Comparison of ENCODE assay signal across 28 cellular contexts in the genomic region with DNA sequence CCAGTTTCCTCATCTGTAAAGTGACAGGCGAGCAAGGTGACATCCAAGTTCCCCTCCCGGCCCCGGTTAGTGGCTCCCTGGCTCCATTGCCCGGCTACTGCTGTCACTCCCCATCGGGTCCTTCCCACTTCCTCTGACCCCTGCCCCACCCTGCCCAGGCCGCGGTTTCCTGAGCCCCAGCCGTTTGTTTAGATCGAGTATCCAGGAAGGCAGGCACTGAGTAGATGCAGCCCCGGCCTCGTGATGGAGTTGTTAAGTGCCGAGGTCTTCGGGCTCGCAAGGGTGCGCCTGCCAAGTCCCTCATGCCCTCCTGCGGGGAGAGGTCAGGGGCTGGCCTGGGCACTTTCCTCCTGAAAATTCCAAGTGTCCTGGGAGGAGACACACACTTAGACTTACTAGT. TPM values are rescaled to one million over a fixed set of nuclear protein-coding genes. Genes with fewer than 3 reads are reported as not detected.
DNase-seq lines count a peak whose midpoint lies in the region; ATAC-seq, FAIRE-seq and TF ChIP-seq lines count a peak whose summit lies in the region.
"Had no signal": no experiment of that assay in that cellular context is flagged by ENCODE, and none has a peak within 500 bp of the region (broad histone marks: within the 10 kb centered on the region; RNA-seq: fewer than 3 reads in every experiment).

No MANE protein-coding gene starts in this region.

- FAIRE-seq in endothelial cell of umbilical vein (lab: Jason Lieb, UNC), result peak; percentile 81
- FAIRE-seq: colon, G401.6 had no signal

- H3K9me3 ChIP-seq in endothelial cell of umbilical vein (replicated peaks; ENCODE audit: control insufficient read depth, insufficient read depth, low read length), result no peaks in the 10 kb centered on the region
- H3K9me3 ChIP-seq in lower lobe of right lung, result no peaks in the 10 kb centered on the region
- H3K9me3 ChIP-seq in upper lobe of right lung, result no peaks in the 10 kb centered on the region
- H3K9me3 ChIP-seq: breast epithelium, sigmoid colon, SK-N-SH, stomach, tibial nerve had no signal

- H3K79me2 ChIP-seq in endothelial cell of umbilical vein (ENCODE audit: control insufficient read depth, insufficient read depth, low read length), result no peaks in the 10 kb centered on the region

- BruUV-seq in endothelial cell of umbilical vein (replicated peaks; lab: Mats Ljungman, UMichigan), result no TSS peak

- H3K27ac ChIP-seq in endothelial cell of umbilical vein (ENCODE audit: insufficient read depth, low read depth, low read length) (peak overlapping the region; percentile 45), lower lobe of right lung (peak overlapping the region; percentile 33), upper lobe of right lung (no peak overlapping the region)
- H3K27ac ChIP-seq: breast epithelium, sigmoid colon had no signal

- intact Hi-C loops in Right ventricle myocardium inferior (cut with DNase I), result no loop called here
- intact Hi-C loops in Right ventricle myocardium superior (cut with DNase I), result no loop called here
- intact Hi-C loops in endothelial cell of umbilical vein (cut with micrococcal nuclease), result loop anchor here (2.0 kb wide), 2 partner anchors 18 to 56 kb away; a partner anchor contains a TSS
- intact Hi-C loops in lower lobe of right lung (cut with DNase I), result no loop called here
- intact Hi-C loops in upper lobe of right lung (cut with DNase I), result no loop called here

- H2AFZ ChIP-seq in endothelial cell of umbilical vein (ENCODE audit: low read depth, low read length), result peak overlapping the region; percentile 34

- H3K27me3 ChIP-seq in endothelial cell of umbilical vein (ENCODE audit: control insufficient read depth in 2 of 2, insufficient read depth in 2 of 2, low read length in 2 of 2), result no peaks in the 10 kb centered on the region
- H3K27me3 ChIP-seq in lower lobe of right lung (ENCODE audit: low read depth), result no peaks in the 10 kb centered on the region
- H3K27me3 ChIP-seq in upper lobe of right lung, result no peaks in the 10 kb centered on the region
- H3K27me3 ChIP-seq: breast epithelium, sigmoid colon, stomach, tibial nerve had no signal

- peaks cover 20% of the 10 kb centered on the region for H3K4me1 ChIP-seq in endothelial cell of umbilical vein (ENCODE audit: control insufficient read depth, extremely low read depth, insufficient read depth, low read length)
- peaks cover 31% of the 10 kb centered on the region for H3K4me1 ChIP-seq in lower lobe of right lung
- H3K4me1 ChIP-seq in upper lobe of right lung, result peaks cover 15% of the 10 kb centered on the region
- H3K4me1 ChIP-seq: breast epithelium, sigmoid colon, stomach, tibial nerve had no signal

- H3K4me3 ChIP-seq in endothelial cell of umbilical vein (replicated peaks in 1 of 3; ENCODE audit: insufficient read depth in 1 of 3, low read depth in 1 of 3, low read length in 3 of 3) (no peak overlapping the region), lower lobe of right lung (no peak overlapping the region), upper lobe of right lung (no peak overlapping the region)
- H3K4me3 ChIP-seq: breast epithelium, sigmoid colon, stomach, tibial nerve had no signal

- H3K36me3 ChIP-seq in endothelial cell of umbilical vein (ENCODE audit: control insufficient read depth in 2 of 2, extremely low read depth in 1 of 2, insufficient read depth in 2 of 2, low read length in 2 of 2) (peaks cover 0 to 18% of the 10 kb centered on the region in 2 experiments), lower lobe of right lung (peaks cover 27% of the 10 kb centered on the region), upper lobe of right lung (no peaks in the 10 kb centered on the region)
- H3K36me3 ChIP-seq: breast epithelium, sigmoid colon had no signal

- TF ChIP-seq CTCF in endothelial cell of umbilical vein (IDR thresholded peaks at IDR 0.05; ENCODE audit: extremely low read depth in 1 of 2, insufficient read depth in 1 of 2, low read depth in 1 of 2, low read length in 2 of 2) (no peak), lower lobe of right lung (IDR thresholded peaks at IDR 0.05) (no peak), upper lobe of right lung (IDR thresholded peaks at IDR 0.05) (no peak), GM10266 (IDR thresholded peaks at IDR 0.05; ENCODE audit: control insufficient read depth, insufficient read depth, low read depth, missing control alignments) (no peak)

- H3K4me2 ChIP-seq in endothelial cell of umbilical vein (ENCODE audit: insufficient read depth, low read length), result no peak overlapping the region
- H3K4me2 ChIP-seq: SK-N-SH had no signal

- ATAC-seq in Right ventricle myocardium inferior (no peak), Right ventricle myocardium superior (ENCODE audit: poor library complexity) (no peak), lower lobe of right lung (no peak), upper lobe of right lung (peak; percentile 46), GM19023 (IDR thresholded peaks at IDR 0.05; ENCODE audit: unreplicated experiment) (no peak)
- ATAC-seq: CD8-positive, alpha-beta T cell; natural killer cell treated with Interleukin-12 subunit alpha and Interleukin-12 subunit beta and Interleukin-15 and Interleukin-18, amount 100 ng/mL, for 72 hours; T-helper 17 cell had no signal

- no peak overlapping the region for H3K9ac ChIP-seq in endothelial cell of umbilical vein (replicated peaks; ENCODE audit: extremely low read depth, insufficient read depth, low read length)
- H3K9ac ChIP-seq: SK-N-SH had no signal

- no peaks in the 10 kb centered on the region for H4K20me1 ChIP-seq in endothelial cell of umbilical vein (replicated peaks; ENCODE audit: control insufficient read depth, extremely low read depth, insufficient read depth, low read length)

- dilution Hi-C loops in endothelial cell of umbilical vein (cut with MboI; ENCODE audit: extremely low pct_ligation_motif_present, low sequenced_read_pairs), result no loop called here

- TF ChIP-seq POLR2A in endothelial cell of umbilical vein (IDR thresholded peaks at IDR 0.05; ENCODE audit: low read depth, low read length), result no peak

- H3K9me1 ChIP-seq in endothelial cell of umbilical vein (replicated peaks; ENCODE audit: control insufficient read depth, extremely low read depth, insufficient read depth, low read length), result no peaks in the 10 kb centered on the region

- CTCF ChIA-PET in endothelial cell of umbilical vein (lab: Charles Lee), result interaction anchor here (0.9 to 1.5 kb wide), 2 partner anchors 27 to 40 kb away, joined by 3 to 4 read pairs; no protein-coding TSS in a partner anchor

- POLR2A ChIA-PET in endothelial cell of umbilical vein (lab: Charles Lee), result no interaction called here

- DNase-seq in Right ventricle myocardium inferior (ENCODE audit: missing footprints) (peak; percentile 69), Right ventricle myocardium superior (no peak), endothelial cell of umbilical vein (ENCODE audit: low read depth, low spot score) (no peak), lower lobe of right lung (peak; percentile 56), upper lobe of right lung (no peak), DMS 273 (lab: John Stamatoyannopoulos, UW; ENCODE audit: unreplicated experiment) (no peak), GM10266 (ENCODE audit: extremely low spot score) (no peak)
- DNase-seq: 8988T; activated CD4-positive, alpha-beta T cell treated with anti-CD3 and anti-CD28 coated beads for 48 hours; activated naive CD4-positive, alpha-beta T cell treated with anti-CD3 and anti-CD28 coated beads, Interleukin-2, amount 10 ng/mL, durations not matched to agents 7 days and 5 days; amniotic stem cell; CD8-positive, alpha-beta T cell; midbrain; NCI-H1092 treated with DMSO at 0.1 percent for 48 hours; NCI-H1930; NCI-H2227 treated with DMSO at 0.1 percent for 48 hours; NCI-H69; sigmoid colon; SK-N-SH; stimulated activated CD8-positive, alpha-beta memory T cell treated with anti-CD3 and anti-CD28 coated beads, Interleukin-4, amount 100 ng/mL, for 48 hours; stomach; T-helper 17 cell had no signal

TF ChIP-seq in endothelial cell of umbilical vein, 7 proteins besides CTCF, POLR2A, EP300 and RAD21:
- TF ChIP-seq POLR2AphosphoS5 (IDR thresholded peaks at IDR 0.05; ENCODE audit: insufficient read depth, low read depth, low read length) (no peak), JUN (IDR thresholded peaks at IDR 0.05; ENCODE audit: borderline replicate concordance, insufficient read depth, insufficient read length, low read depth) (no peak), MYC (IDR thresholded peaks at IDR 0.05; ENCODE audit: low read depth, low read length) (no peak), GATA2 (IDR thresholded peaks at IDR 0.05; ENCODE audit: insufficient read depth, insufficient read length, low read depth, low read length) (no peak), EZH2 (IDR thresholded peaks at IDR 0.05; ENCODE audit: borderline replicate concordance, low read depth, low read length, severe bottlenecking) (no peak), FOS (IDR thresholded peaks at IDR 0.05; ENCODE audit: borderline replicate concordance, insufficient read depth, low read length) (no peak)
- TF ChIP-seq, protein P1, sequence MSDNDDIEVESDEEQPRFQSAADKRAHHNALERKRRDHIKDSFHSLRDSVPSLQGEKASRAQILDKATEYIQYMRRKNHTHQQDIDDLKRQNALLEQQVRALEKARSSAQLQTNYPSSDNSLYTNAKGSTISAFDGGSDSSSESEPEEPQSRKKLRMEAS (IDR thresholded peaks at IDR 0.05; ENCODE audit: insufficient read depth, insufficient read length), result no peak

RNA-seq across cellular contexts. Expression of a gene that starts 55.4 kb away (rescaled TPM):
- total RNA-seq in Right ventricle myocardium inferior (13.4 TPM), Right ventricle myocardium superior (7.6 TPM), endothelial cell of umbilical vein (39.4 and 46.0 TPM in 2 replicates), lower lobe of right lung (27.3 TPM), upper lobe of right lung (42.5 TPM)
- 34.4 and 38.4 TPM in 2 replicates for polyA plus RNA-seq in endothelial cell of umbilical vein
- 37.7 and 40.5 TPM in 2 replicates for polyA plus RNA-seq in endothelial cell of umbilical vein (2011; cell fraction: cytosol; rRNA removed)
- polyA plus RNA-seq in endothelial cell of umbilical vein (2011; cell fraction: nucleus; rRNA removed), result 28.5 and 31.2 TPM in 2 replicates
- 34.3 and 48.3 TPM in 2 replicates for polyA plus RNA-seq in endothelial cell of umbilical vein (2012)
- polyA minus RNA-seq in endothelial cell of umbilical vein, result 20.7 and 22.7 TPM in 2 replicates
- polyA minus RNA-seq in endothelial cell of umbilical vein (2011; cell fraction: cytosol; rRNA and poly(A)+ RNA removed), result 31.2 TPM
- 8.4 and 17.5 TPM in 2 replicates for polyA minus RNA-seq in endothelial cell of umbilical vein (2011; cell fraction: nucleus; rRNA and poly(A)+ RNA removed)
- total RNA-seq: CD8-positive, alpha-beta T cell; T-helper 17 cell had no signal

Comparison
In these comparisons a context has a peak if more than half of its experiments do, and no peak if none do; other contexts are left out.
1. DNase-seq: peak in Right ventricle myocardium inferior (single experiment) and lower lobe of right lung (single experiment); none in Right ventricle myocardium superior (single experiment), endothelial cell of umbilical vein (single experiment), upper lobe of right lung (single experiment), DMS 273 (single experiment) and GM10266 (single experiment).